In the genomic region with DNA sequence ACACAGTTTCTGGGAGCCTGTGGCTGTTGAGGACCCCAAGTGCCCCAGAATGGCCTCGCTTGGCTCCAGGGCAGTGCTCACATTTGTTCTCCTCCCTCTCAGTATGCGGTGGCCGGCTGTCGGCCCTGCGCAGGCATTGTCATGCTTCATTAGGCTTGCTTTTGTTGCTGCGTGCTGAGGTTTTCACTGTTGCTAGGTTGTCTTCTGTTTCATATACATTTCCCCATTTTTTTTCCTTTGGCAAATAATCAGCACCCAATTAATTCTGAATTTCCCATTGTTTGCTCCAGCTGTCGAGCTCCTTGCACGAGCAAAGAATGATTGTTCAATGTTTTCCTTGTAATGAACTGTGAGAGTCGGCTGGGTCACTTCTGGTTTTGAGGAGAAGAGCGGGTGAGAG, we compare ENCODE assay signal across 11 cellular contexts.
DNase-seq lines count a peak whose midpoint lies in the region; ATAC-seq and TF ChIP-seq lines count a peak whose summit lies in the region.
"Had no signal": no experiment of that assay in that cellular context is flagged by ENCODE, and none has a peak within 500 bp of the region (broad histone marks: within the 10 kb centered on the region; RNA-seq: fewer than 3 reads in every experiment).

No MANE protein-coding gene starts in this region.

- peaks cover 9% of the 10 kb centered on the region for H3K27me3 ChIP-seq in HUES64 (ENCODE audit: insufficient read depth, low read length)
- H3K27me3 ChIP-seq in endodermal cell (ENCODE audit: control insufficient read depth, insufficient read depth, low read length, poor library complexity, severe bottlenecking): peaks cover 2% of the 10 kb centered on the region
- peaks cover 0 to 37% of the 10 kb centered on the region in 2 donors for H3K27me3 ChIP-seq in breast epithelium
- H3K27me3 ChIP-seq in Peyer's patch: no peaks in the 10 kb centered on the region

- no peak overlapping the region for H3K4me3 ChIP-seq in HUES64 (ENCODE audit: low read length)
- H3K4me3 ChIP-seq in endodermal cell (ENCODE audit: low read length): no peak overlapping the region
- no peak overlapping the region for H3K4me3 ChIP-seq in breast epithelium
- no peak overlapping the region for H3K4me3 ChIP-seq in Peyer's patch
- H3K4me3 ChIP-seq: PC-9 had no signal

- peaks cover 12% of the 10 kb centered on the region for H3K9me3 Mint-ChIP-seq in endodermal cell
- H3K9me3 Mint-ChIP-seq: activated CD8-positive, alpha-beta T cell treated with anti-CD3 and anti-CD28 coated beads for 36 hours had no signal

- no peak for ATAC-seq in GM21360 (IDR thresholded peaks at IDR 0.05; ENCODE audit: unreplicated experiment)
- ATAC-seq: activated CD8-positive, alpha-beta T cell treated with anti-CD3 and anti-CD28 coated beads for 36 hours had no signal

- H3K9ac ChIP-seq in HUES64 (ENCODE audit: low read depth, low read length): peak overlapping the region; percentile 6; the same call in 1 of the 2 replicates
- no peak overlapping the region for H3K9ac ChIP-seq in endodermal cell (ENCODE audit: extremely low read depth, low read length, poor library complexity, severe bottlenecking)

- TF ChIP-seq POLR2A in breast epithelium (IDR thresholded peaks at IDR 0.05): no peak
- no peak for TF ChIP-seq POLR2A in Peyer's patch (IDR thresholded peaks at IDR 0.05)

- H3K4me3 Mint-ChIP-seq in endodermal cell: no peak overlapping the region
- H3K4me3 Mint-ChIP-seq: activated CD8-positive, alpha-beta T cell treated with anti-CD3 and anti-CD28 coated beads for 36 hours; CD14-positive monocyte had no signal

- H3K36me3 Mint-ChIP-seq in endodermal cell (ENCODE audit: low read depth): no peaks in the 10 kb centered on the region
- H3K36me3 Mint-ChIP-seq: CD14-positive monocyte had no signal

- H3K4me1 ChIP-seq in HUES64 (ENCODE audit: insufficient read depth, low read length) (peaks cover 13% of the 10 kb centered on the region), endodermal cell (ENCODE audit: control insufficient read depth, insufficient read depth, low read length) (no peaks in the 10 kb centered on the region), breast epithelium (no peaks in the 10 kb centered on the region), Peyer's patch (no peaks in the 10 kb centered on the region)

- DNase-seq in NCI-H345 (lab: John Stamatoyannopoulos, UW) (peak; percentile 51), endodermal cell (no peak), renal cortical epithelial cell (ENCODE audit: low read depth) (peak; percentile 89), breast epithelium (ENCODE audit: low spot score in 2 of 2) (no peak), Peyer's patch (no peak)
- DNase-seq: activated CD8-positive, alpha-beta T cell treated with anti-CD3 and anti-CD28 coated beads for 36 hours; NCI-H510A treated with DMSO at 0.1 percent for 48 hours; PC-9 had no signal

- WGBS in HUES64: 40% methylated on average over 10 of the region's 10 CpGs
- WGBS in endodermal cell (ENCODE audit: insufficient coverage in 1 of 2, insufficient read length in 1 of 2), 2 experiments: 57 to 72% methylated on average over 8 to 10 of the region's 10 CpGs

- no peak for TF ChIP-seq CTCF in endodermal cell (conservative IDR thresholded peaks at IDR 0.05)
- TF ChIP-seq CTCF in breast epithelium (IDR thresholded peaks at IDR 0.05): no peak
- no peak for TF ChIP-seq CTCF in Peyer's patch (IDR thresholded peaks at IDR 0.05)

- H3K27ac ChIP-seq in HUES64 (ENCODE audit: low read depth, low read length): no peak overlapping the region
- H3K27ac ChIP-seq in endodermal cell (ENCODE audit: low read depth, low read length): peak overlapping the region; percentile 99
- no peak overlapping the region for H3K27ac ChIP-seq in breast epithelium
- H3K27ac ChIP-seq in Peyer's patch: no peak overlapping the region
- H3K27ac ChIP-seq: PC-9 had no signal

- intact Hi-C loops in breast epithelium (cut with DNase I; ENCODE audit: low total_unique reads): no loop called here

- H3K27ac Mint-ChIP-seq in endodermal cell: no peak overlapping the region
- H3K27ac Mint-ChIP-seq: activated CD8-positive, alpha-beta T cell treated with anti-CD3 and anti-CD28 coated beads for 36 hours; CD14-positive monocyte had no signal

- no peaks in the 10 kb centered on the region for H3K4me1 Mint-ChIP-seq in endodermal cell
- H3K4me1 Mint-ChIP-seq: CD14-positive monocyte had no signal

- H3K36me3 ChIP-seq in HUES64 (ENCODE audit: insufficient read depth, low read length) (no peaks in the 10 kb centered on the region), endodermal cell (ENCODE audit: control insufficient read depth, insufficient read depth, low read length) (no peaks in the 10 kb centered on the region), breast epithelium (no peaks in the 10 kb centered on the region), Peyer's patch (no peaks in the 10 kb centered on the region)

- H3K9me3 ChIP-seq in HUES64 (ENCODE audit: insufficient read depth, low read depth, low read length) (no peaks in the 10 kb centered on the region), endodermal cell (ENCODE audit: control insufficient read depth, low read length) (no peaks in the 10 kb centered on the region), breast epithelium (no peaks in the 10 kb centered on the region), Peyer's patch (no peaks in the 10 kb centered on the region)

- peaks cover 35% of the 10 kb centered on the region for H3K27me3 Mint-ChIP-seq in endodermal cell (ENCODE audit: insufficient read depth)

Comparison
In these comparisons a context has a peak if more than half of its experiments do, and no peak if none do; other contexts are left out.
1. DNase-seq: peak in NCI-H345 (single experiment) and renal cortical epithelial cell (single experiment); none in endodermal cell (single experiment), breast epithelium (0 of 2) and Peyer's patch (0 of 3).